In genomic region chr10:31760674-31761081, GRCh38 we compare ENCODE assay signal across 8 cellular contexts.
DNase-seq lines count a peak whose midpoint lies in the region; ATAC-seq and TF ChIP-seq lines count a peak whose summit lies in the region.

No MANE protein-coding gene starts in this region.

- ATAC-seq in CD4-positive, alpha-beta T cell (ENCODE audit: poor library complexity), result peak; percentile 2
- ATAC-seq in GM18909 (IDR thresholded peaks at IDR 0.05; ENCODE audit: poor library complexity, unreplicated experiment), result no peak

- H3K27ac Mint-ChIP-seq in CD4-positive, alpha-beta T cell, result peak overlapping the region; percentile 96
- peak overlapping the region; percentile 92 for H3K27ac Mint-ChIP-seq in neural crest cell (ENCODE audit: unreplicated experiment)

- H3K4me1 Mint-ChIP-seq in CD4-positive, alpha-beta T cell (ENCODE audit: low read depth), result peaks cover 19% of the 10 kb centered on the region
- peaks cover 66% of the 10 kb centered on the region for H3K4me1 Mint-ChIP-seq in neural crest cell

- H3K4me1 ChIP-seq in duodenal mucosa (ENCODE audit: control insufficient read depth in 1 of 2, insufficient read depth in 2 of 2, low read length in 2 of 2), result peaks cover 9% of the 10 kb centered on the region in 2 donors

- H3K27ac ChIP-seq in CD4-positive, alpha-beta T cell (ENCODE audit: low read depth, low read length), result peak overlapping the region; percentile 87
- H3K27ac ChIP-seq in duodenal mucosa (ENCODE audit: low read depth, low read length), result peak overlapping the region; percentile 82

- H3K27me3 ChIP-seq in CD4-positive, alpha-beta T cell (ENCODE audit: control insufficient read depth, insufficient read depth, low read length), result no peaks in the 10 kb centered on the region
- H3K27me3 ChIP-seq in duodenal mucosa (ENCODE audit: control insufficient read depth in 1 of 2, insufficient read depth in 2 of 2, low read length in 2 of 2), result no peaks in the 10 kb centered on the region

- peak overlapping the region; percentile 70 to 74 for H3K4me3 ChIP-seq in duodenal mucosa (ENCODE audit: low read depth in 1 of 2, low read length in 2 of 2)

- no peak for DNase-seq in CD4-positive, alpha-beta T cell
- peak; percentile 19 for DNase-seq in NCI-H69 (lab: John Stamatoyannopoulos, UW)
- no peak for DNase-seq in neural crest cell (ENCODE audit: low read depth, low spot score)
- DNase-seq in KG1 (lab: John Stamatoyannopoulos, UW), result no peak
- no peak for DNase-seq in middle frontal gyrus (ENCODE audit: extremely low spot score, low spot score)
- DNase-seq in erythroblast (lab: John Stamatoyannopoulos, UW), result no peak

- H3K9me3 Mint-ChIP-seq in CD4-positive, alpha-beta T cell, result no peaks in the 10 kb centered on the region
- peaks cover 5% of the 10 kb centered on the region for H3K9me3 Mint-ChIP-seq in neural crest cell

- no peak for TF ChIP-seq CTCF in CD4-positive, alpha-beta T cell (IDR thresholded peaks at IDR 0.05)
- no peak for TF ChIP-seq CTCF in neural crest cell (conservative IDR thresholded peaks at IDR 0.05)

- H3K4me3 Mint-ChIP-seq in CD4-positive, alpha-beta T cell, result peak overlapping the region; percentile 88
- peak overlapping the region; percentile 82 for H3K4me3 Mint-ChIP-seq in neural crest cell

- CTCF ChIA-PET in CD4-positive, alpha-beta T cell (lab: Charles Lee), result interaction anchor here (2.5 kb wide), 1 partner anchor 9 kb away, joined by 11 read pairs; no protein-coding TSS in a partner anchor

- H3K36me3 Mint-ChIP-seq in CD4-positive, alpha-beta T cell (ENCODE audit: low read depth), result no peaks in the 10 kb centered on the region
- H3K36me3 Mint-ChIP-seq in neural crest cell (ENCODE audit: low read depth), result no peaks in the 10 kb centered on the region

- H3K9ac ChIP-seq in duodenal mucosa (ENCODE audit: low read depth in 1 of 2, low read length in 2 of 2), result peak overlapping the region; percentile 62 to 90

- H3K36me3 ChIP-seq in duodenal mucosa (ENCODE audit: control insufficient read depth in 1 of 2, insufficient read depth in 2 of 2, low read length in 2 of 2), result no peaks in the 10 kb centered on the region

- no peaks in the 10 kb centered on the region for H3K27me3 Mint-ChIP-seq in CD4-positive, alpha-beta T cell
- H3K27me3 Mint-ChIP-seq in neural crest cell (ENCODE audit: low read depth), result no peaks in the 10 kb centered on the region

- no peak for TF ChIP-seq POLR2A in erythroblast (IDR thresholded peaks at IDR 0.05; ENCODE audit: low read length)

- H3K9me3 ChIP-seq in CD4-positive, alpha-beta T cell (ENCODE audit: control insufficient read depth, low read length), result no peaks in the 10 kb centered on the region
- no peaks in the 10 kb centered on the region for H3K9me3 ChIP-seq in duodenal mucosa (ENCODE audit: control insufficient read depth in 1 of 2, low read length in 2 of 2)

- POLR2A ChIA-PET in CD4-positive, alpha-beta T cell (lab: Charles Lee), result interaction anchor here (1.1 to 1.7 kb wide), 3 partner anchors 9 to 729 kb away, joined by 5 to 8 read pairs (median 6); partner anchors contain the start of gene ZNF438

- intact Hi-C loops in CD4-positive, alpha-beta T cell (cut with DNase I, micrococcal nuclease), result loop anchor here (2.0 to 10.0 kb wide), 5 partner anchors 297 to 1063 kb away; partner anchors contain the start of genes ZNF438 (in 2 of the 2) and KIF5B (in 1 of the 2)
